Comparison of ENCODE assay signal across 2 cellular contexts in the genomic region with DNA sequence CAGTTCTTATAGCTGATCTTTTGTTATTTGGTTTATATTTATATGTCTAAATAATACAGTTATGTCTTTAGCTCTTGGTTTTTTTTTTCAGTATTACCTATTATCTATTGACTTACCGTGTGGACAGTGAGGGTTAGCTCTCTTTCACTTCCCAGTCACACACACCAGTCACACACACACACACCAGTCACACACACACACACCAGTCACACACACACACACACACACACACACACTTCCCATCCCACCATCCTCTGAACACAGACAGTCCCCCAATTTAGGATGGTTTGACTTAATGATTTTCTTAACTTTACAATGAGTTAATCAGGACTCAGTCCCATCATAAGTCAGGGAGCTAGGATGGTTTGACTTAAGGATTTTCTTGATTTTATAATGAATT.
TF ChIP-seq lines count a peak whose summit lies in the region.

No MANE protein-coding gene starts in this region.

TF ChIP-seq in HCT116, 20 proteins besides CTCF, POLR2A, EP300 and RAD21:
- TF ChIP-seq EGR1 (IDR thresholded peaks at IDR 0.05; ENCODE audit: low read depth) (no peak), SP1 (IDR thresholded peaks at IDR 0.05; ENCODE audit: low read depth) (no peak), EZH2 (IDR thresholded peaks at IDR 0.05) (no peak), MAX (IDR thresholded peaks at IDR 0.05) (no peak)

TF ChIP-seq in K562, 482 proteins besides CTCF, POLR2A, EP300 and RAD21:
- TF ChIP-seq MCM3 (IDR thresholded peaks at IDR 0.05): peak; percentile 78
- TF ChIP-seq CBX2 (IDR thresholded peaks at IDR 0.05; ENCODE audit: insufficient read depth, low read length, poor library complexity, severe bottlenecking): no peak
